In the genomic region with DNA sequence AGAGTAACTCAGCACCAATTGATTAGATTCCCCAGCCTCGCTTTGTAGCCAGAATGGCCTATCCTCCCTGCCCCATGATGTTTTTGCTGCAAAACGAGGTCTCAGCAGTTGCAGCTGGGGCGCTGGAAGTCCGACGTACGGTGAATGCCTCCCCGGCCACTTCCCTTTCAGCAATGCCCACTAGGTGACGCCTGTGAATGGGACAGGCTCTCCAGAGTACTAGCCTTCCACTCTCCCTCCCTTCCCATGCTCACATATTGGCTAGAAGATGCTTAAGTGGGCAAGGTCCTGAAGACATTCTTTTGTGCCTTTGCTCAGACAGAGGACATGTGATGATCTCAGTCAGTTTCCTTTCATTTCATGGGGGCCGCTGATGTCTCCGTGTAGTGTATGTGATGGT, we compare ENCODE assay signal across 8 cellular contexts. TPM values are rescaled to one million over a fixed set of nuclear protein-coding genes. Genes with fewer than 3 reads are reported as not detected.
A peak's percentile ranks its signal among the peaks of the same experiment; 100 is the strongest.
DNase-seq lines count a peak whose midpoint lies in the region; ATAC-seq and TF ChIP-seq lines count a peak whose summit lies in the region.

No MANE protein-coding gene starts in this region.

- H2AFZ ChIP-seq in neural progenitor cell (replicated peaks), result no peak overlapping the region

- CTCF ChIA-PET in activated CD8-positive, alpha-beta T cell treated with anti-CD3 and anti-CD28 coated beads for 36 hours (lab: Charles Lee), result no interaction called here
- CTCF ChIA-PET in activated CD8-positive, alpha-beta T cell treated with anti-CD3 and anti-CD28 coated beads, Interleukin-2, amount 10 ng/mL, durations not matched to agents 7 days and 5 days (lab: Charles Lee), result no interaction called here

- no peak for ATAC-seq in activated CD8-positive, alpha-beta T cell treated with anti-CD3 and anti-CD28 coated beads for 36 hours
- no peak for ATAC-seq in activated CD8-positive, alpha-beta T cell treated with anti-CD3 and anti-CD28 coated beads, Interleukin-2, amount 10 ng/mL, durations not matched to agents 7 days and 5 days
- ATAC-seq in SK-N-SH treated with all-trans-retinoic acid at 6 μM for 48 hours (peak; percentile 76), GM21423 (IDR thresholded peaks at IDR 0.05; ENCODE audit: unreplicated experiment) (no peak)

- H3F3A ChIP-seq in neural progenitor cell (ENCODE audit: low read depth), result no peaks in the 10 kb centered on the region

- peak; percentile 1 for DNase-seq in activated CD8-positive, alpha-beta T cell treated with anti-CD3 and anti-CD28 coated beads for 36 hours
- DNase-seq in activated CD8-positive, alpha-beta T cell treated with anti-CD3 and anti-CD28 coated beads, Interleukin-2, amount 10 ng/mL, durations not matched to agents 7 days and 5 days, result no peak
- DNase-seq in iPS DF 6.9 (ENCODE audit: low read depth, low spot score) (peak; percentile 60), type B pancreatic cell (ENCODE audit: extremely low spot score, unreplicated experiment) (no peak), neural progenitor cell (ENCODE audit: low spot score) (no peak)
- DNase-seq in activated CD8-positive, alpha-beta memory T cell treated with anti-CD3 and anti-CD28 coated beads for 24 hours, result no peak

- no CpG with 5 or more reads among the region's 10 CpGs for whole genome bisulfite sequencing in iPS DF 6.9 (ENCODE audit: insufficient coverage, insufficient read length)

- H3K9ac ChIP-seq in neural progenitor cell, result no peak overlapping the region

- peaks cover 26% of the 10 kb centered on the region for H3K27me3 Mint-ChIP-seq in activated CD8-positive, alpha-beta T cell treated with anti-CD3 and anti-CD28 coated beads for 36 hours
- peaks cover 4% of the 10 kb centered on the region for H3K27me3 Mint-ChIP-seq in activated CD8-positive, alpha-beta T cell treated with anti-CD3 and anti-CD28 coated beads, Interleukin-2, amount 10 ng/mL, durations not matched to agents 7 days and 5 days (ENCODE audit: low read depth)
- H3K27me3 Mint-ChIP-seq in type B pancreatic cell, result peaks cover 29% of the 10 kb centered on the region
- peaks cover 2% of the 10 kb centered on the region for H3K27me3 Mint-ChIP-seq in neural progenitor cell (ENCODE audit: insufficient read depth, low read depth)

- H3K4me3 ChIP-seq in iPS DF 6.9 (ENCODE audit: low read length) (no peak overlapping the region), neural progenitor cell (no peak overlapping the region)

- no peak overlapping the region for H3K27ac Mint-ChIP-seq in activated CD8-positive, alpha-beta T cell treated with anti-CD3 and anti-CD28 coated beads for 36 hours
- H3K27ac Mint-ChIP-seq in activated CD8-positive, alpha-beta T cell treated with anti-CD3 and anti-CD28 coated beads, Interleukin-2, amount 10 ng/mL, durations not matched to agents 7 days and 5 days, result no peak overlapping the region
- no peak overlapping the region for H3K27ac Mint-ChIP-seq in type B pancreatic cell
- no peak overlapping the region for H3K27ac Mint-ChIP-seq in neural progenitor cell

- H3K36me3 ChIP-seq in iPS DF 6.9 (ENCODE audit: control insufficient read depth, insufficient read depth, low read length) (no peaks in the 10 kb centered on the region), neural progenitor cell (no peaks in the 10 kb centered on the region)

- H3K4me1 ChIP-seq in iPS DF 6.9 (ENCODE audit: control insufficient read depth, insufficient read depth, low read length) (no peaks in the 10 kb centered on the region), neural progenitor cell (no peaks in the 10 kb centered on the region)

- intact Hi-C loops in activated CD8-positive, alpha-beta T cell treated with anti-CD3 and anti-CD28 coated beads for 36 hours (cut with micrococcal nuclease), result no loop called here

- no peaks in the 10 kb centered on the region for H3K27me3 ChIP-seq in iPS DF 6.9 (ENCODE audit: control insufficient read depth, insufficient read depth, low read length)
- no peaks in the 10 kb centered on the region for H3K27me3 ChIP-seq in neural progenitor cell

- peaks cover 5% of the 10 kb centered on the region for H3K9me3 Mint-ChIP-seq in activated CD8-positive, alpha-beta T cell treated with anti-CD3 and anti-CD28 coated beads for 36 hours
- H3K9me3 Mint-ChIP-seq in activated CD8-positive, alpha-beta T cell treated with anti-CD3 and anti-CD28 coated beads, Interleukin-2, amount 10 ng/mL, durations not matched to agents 7 days and 5 days (ENCODE audit: insufficient read depth), result no peaks in the 10 kb centered on the region
- H3K9me3 Mint-ChIP-seq in type B pancreatic cell (no peaks in the 10 kb centered on the region), neural progenitor cell (no peaks in the 10 kb centered on the region)

- no peaks in the 10 kb centered on the region for H3K36me3 Mint-ChIP-seq in activated CD8-positive, alpha-beta T cell treated with anti-CD3 and anti-CD28 coated beads for 36 hours (ENCODE audit: low read depth)
- H3K36me3 Mint-ChIP-seq in activated CD8-positive, alpha-beta T cell treated with anti-CD3 and anti-CD28 coated beads, Interleukin-2, amount 10 ng/mL, durations not matched to agents 7 days and 5 days (ENCODE audit: low read depth), result no peaks in the 10 kb centered on the region
- no peaks in the 10 kb centered on the region for H3K36me3 Mint-ChIP-seq in type B pancreatic cell
- H3K36me3 Mint-ChIP-seq in neural progenitor cell, result no peaks in the 10 kb centered on the region

- no peaks in the 10 kb centered on the region for H3K4me1 Mint-ChIP-seq in activated CD8-positive, alpha-beta T cell treated with anti-CD3 and anti-CD28 coated beads for 36 hours (ENCODE audit: low read depth)
- H3K4me1 Mint-ChIP-seq in activated CD8-positive, alpha-beta T cell treated with anti-CD3 and anti-CD28 coated beads, Interleukin-2, amount 10 ng/mL, durations not matched to agents 7 days and 5 days (ENCODE audit: low read depth), result no peaks in the 10 kb centered on the region
- H3K4me1 Mint-ChIP-seq in type B pancreatic cell (ENCODE audit: unreplicated experiment), result peaks cover 22% of the 10 kb centered on the region
- peaks cover 12% of the 10 kb centered on the region for H3K4me1 Mint-ChIP-seq in neural progenitor cell

- H3K27ac ChIP-seq in iPS DF 6.9 (ENCODE audit: low read length), result no peak overlapping the region
- H3K27ac ChIP-seq in neural progenitor cell, result no peak overlapping the region

- H3K79me2 ChIP-seq in neural progenitor cell (ENCODE audit: low read depth), result no peaks in the 10 kb centered on the region

- TF ChIP-seq CTCF in activated CD8-positive, alpha-beta T cell treated with anti-CD3 and anti-CD28 coated beads for 36 hours (IDR thresholded peaks at IDR 0.05), result no peak
- TF ChIP-seq CTCF in type B pancreatic cell (conservative IDR thresholded peaks at IDR 0.05) (peak; percentile 75), neural progenitor cell (IDR thresholded peaks at IDR 0.05) (no peak)

- POLR2A ChIA-PET in activated CD8-positive, alpha-beta T cell treated with anti-CD3 and anti-CD28 coated beads for 36 hours (lab: Charles Lee), result no interaction called here
- POLR2A ChIA-PET in activated CD8-positive, alpha-beta T cell treated with anti-CD3 and anti-CD28 coated beads, Interleukin-2, amount 10 ng/mL, durations not matched to agents 7 days and 5 days (lab: Charles Lee), result no interaction called here

- no peak overlapping the region for H3K4me2 ChIP-seq in neural progenitor cell

- H3K4me3 Mint-ChIP-seq in activated CD8-positive, alpha-beta T cell treated with anti-CD3 and anti-CD28 coated beads for 36 hours, result no peak overlapping the region
- no peak overlapping the region for H3K4me3 Mint-ChIP-seq in activated CD8-positive, alpha-beta T cell treated with anti-CD3 and anti-CD28 coated beads, Interleukin-2, amount 10 ng/mL, durations not matched to agents 7 days and 5 days
- H3K4me3 Mint-ChIP-seq in type B pancreatic cell, result no peak overlapping the region
- H3K4me3 Mint-ChIP-seq in neural progenitor cell, result no peak overlapping the region

- H3K9me3 ChIP-seq in iPS DF 6.9 (ENCODE audit: control insufficient read depth, insufficient read depth, low read length) (no peaks in the 10 kb centered on the region), neural progenitor cell (ENCODE audit: low read depth) (peaks cover 7% of the 10 kb centered on the region)

- H4K20me1 ChIP-seq in neural progenitor cell (ENCODE audit: low read depth), result no peaks in the 10 kb centered on the region

TF ChIP-seq in SK-N-SH treated with all-trans-retinoic acid at 6 μM for 48 hours, 23 proteins besides CTCF, POLR2A, EP300 and RAD21 (continues in another document):
- TF ChIP-seq OSR1 (CRISPR knock-in tag; IDR thresholded peaks at IDR 0.05) (no peak), ESRRG (CRISPR knock-in tag; IDR thresholded peaks at IDR 0.05) (no peak), ZC3H10 (CRISPR knock-in tag; IDR thresholded peaks at IDR 0.05) (no peak), CSDC2 (CRISPR knock-in tag; IDR thresholded peaks at IDR 0.05) (no peak), TCF4 (CRISPR knock-in tag; IDR thresholded peaks at IDR 0.05; ENCODE audit: borderline replicate concordance) (no peak), RARB (CRISPR knock-in tag; IDR thresholded peaks at IDR 0.05) (no peak)
- TF ChIP-seq, protein P1, sequence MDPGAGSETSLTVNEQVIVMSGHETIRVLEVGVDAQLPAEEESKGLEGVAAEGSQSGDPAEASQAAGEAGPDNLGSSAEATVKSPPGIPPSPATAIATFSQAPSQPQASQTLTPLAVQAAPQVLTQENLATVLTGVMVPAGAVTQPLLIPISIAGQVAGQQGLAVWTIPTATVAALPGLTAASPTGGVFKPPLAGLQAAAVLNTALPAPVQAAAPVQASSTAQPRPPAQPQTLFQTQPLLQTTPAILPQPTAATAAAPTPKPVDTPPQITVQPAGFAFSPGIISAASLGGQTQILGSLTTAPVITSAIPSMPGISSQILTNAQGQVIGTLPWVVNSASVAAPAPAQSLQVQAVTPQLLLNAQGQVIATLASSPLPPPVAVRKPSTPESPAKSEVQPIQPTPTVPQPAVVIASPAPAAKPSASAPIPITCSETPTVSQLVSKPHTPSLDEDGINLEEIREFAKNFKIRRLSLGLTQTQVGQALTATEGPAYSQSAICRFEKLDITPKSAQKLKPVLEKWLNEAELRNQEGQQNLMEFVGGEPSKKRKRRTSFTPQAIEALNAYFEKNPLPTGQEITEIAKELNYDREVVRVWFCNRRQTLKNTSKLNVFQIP (CRISPR knock-in tag; IDR thresholded peaks at IDR 0.05; ENCODE audit: borderline replicate concordance, low read depth), result no peak

RNA-seq across cellular contexts. Expression of a gene that starts 50.8 kb away (rescaled TPM):
- not detected for total RNA-seq in activated CD8-positive, alpha-beta T cell treated with anti-CD3 and anti-CD28 coated beads for 36 hours
- not detected for total RNA-seq in activated CD8-positive, alpha-beta T cell treated with anti-CD3 and anti-CD28 coated beads, Interleukin-2, amount 10 ng/mL, durations not matched to agents 7 days and 5 days
- total RNA-seq in type B pancreatic cell (ENCODE audit: low replicate concordance), result 11.4 and 18.8 TPM in 2 replicates
- not detected in 2 replicates for total RNA-seq in neural progenitor cell (ENCODE audit: low replicate concordance)

Comparison
In these comparisons a context has a peak if more than half of its experiments do, and no peak if none do; other contexts are left out.
1. DNase-seq: peak in activated CD8-positive, alpha-beta T cell treated with anti-CD3 and anti-CD28 coated beads for 36 hours (single experiment) and iPS DF 6.9 (single experiment); none in activated CD8-positive, alpha-beta T cell treated with anti-CD3 and anti-CD28 coated beads, Interleukin-2, amount 10 ng/mL, durations not matched to agents 7 days and 5 days (single experiment), type B pancreatic cell (single experiment), activated CD8-positive, alpha-beta memory T cell treated with anti-CD3 and anti-CD28 coated beads for 24 hours (single experiment) and neural progenitor cell (single experiment).
2. RNA of a gene that starts 50.8 kb away (total RNA-seq): 11.4 to 18.8 TPM in type B pancreatic cell; not detected in activated CD8-positive, alpha-beta T cell treated with anti-CD3 and anti-CD28 coated beads, Interleukin-2, amount 10 ng/mL, durations not matched to agents 7 days and 5 days, not detected in activated CD8-positive, alpha-beta T cell treated with anti-CD3 and anti-CD28 coated beads for 36 hours and not detected in neural progenitor cell; every median in the first group is over 10 times any median in the second.